Comparison of ENCODE assay signal across 8 cellular contexts in the genomic region with DNA sequence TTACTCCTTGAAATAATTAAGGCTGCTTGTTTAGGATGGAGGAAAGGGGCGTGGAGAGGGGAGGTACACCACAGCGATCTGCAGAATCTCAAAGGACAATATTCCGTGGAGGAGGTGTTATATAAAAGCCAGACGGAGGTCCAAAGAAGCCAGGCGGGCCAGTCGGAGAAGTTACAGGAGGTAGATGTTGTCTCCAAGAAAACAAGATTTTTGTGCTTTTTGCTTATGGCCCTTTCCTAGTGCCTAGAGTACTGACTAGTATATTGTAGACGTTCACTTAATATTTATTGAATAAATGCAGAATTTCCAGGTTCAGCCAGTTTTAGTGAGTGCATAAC. TPM values are rescaled to one million over a fixed set of nuclear protein-coding genes. Genes with fewer than 3 reads are reported as not detected.
DNase-seq lines count a peak whose midpoint lies in the region; ATAC-seq and TF ChIP-seq lines count a peak whose summit lies in the region.

No MANE protein-coding gene starts in this region.

- DNase-seq in GM06990 (ENCODE audit: extremely low read depth, insufficient read length) (no peak), SJCRH30 (no peak), fibroblast of gingiva (ENCODE audit: low read depth) (peak; percentile 6), NCI-H345 (lab: John Stamatoyannopoulos, UW) (no peak)

- H3K27me3 ChIP-seq in GM06990 (replicated peaks; ENCODE audit: control insufficient read depth, insufficient read depth, low read length) (no peaks in the 10 kb centered on the region), SJCRH30 (no peaks in the 10 kb centered on the region), parathyroid adenoma (ENCODE audit: control insufficient read depth, insufficient read depth, low read length) (no peaks in the 10 kb centered on the region)

- H3K36me3 ChIP-seq in GM06990 (ENCODE audit: control insufficient read depth, insufficient read depth, low read length) (peaks cover 2% of the 10 kb centered on the region; the same call in 1 of the 2 replicates), SJCRH30 (peaks cover 4% of the 10 kb centered on the region; the same call in 1 of the 2 replicates), parathyroid adenoma (ENCODE audit: control insufficient read depth, insufficient read depth, low read length) (no peaks in the 10 kb centered on the region)

- H3K4me3 ChIP-seq in GM06990 (replicated peaks; ENCODE audit: low read depth, low read length) = peak overlapping the region; percentile 89
- H3K4me3 ChIP-seq in SJCRH30 = peak overlapping the region; percentile 85
- peak overlapping the region; percentile 73 for H3K4me3 ChIP-seq in parathyroid adenoma (ENCODE audit: low read depth, low read length)

- H3K9ac ChIP-seq in parathyroid adenoma = no peak overlapping the region

- H2AFZ ChIP-seq in parathyroid adenoma = peak overlapping the region; percentile 85

- ATAC-seq in GM21786 (IDR thresholded peaks at IDR 0.05; ENCODE audit: unreplicated experiment) (no peak), GM19328 (IDR thresholded peaks at IDR 0.05; ENCODE audit: unreplicated experiment) (no peak), HG02759 (IDR thresholded peaks at IDR 0.05; ENCODE audit: unreplicated experiment) (no peak)

- H3K4me2 ChIP-seq in parathyroid adenoma (ENCODE audit: low read length) = peak overlapping the region; percentile 66

- H3K9me3 ChIP-seq in SJCRH30 (replicated peaks) (no peaks in the 10 kb centered on the region), parathyroid adenoma (ENCODE audit: control insufficient read depth, low read length) (no peaks in the 10 kb centered on the region)

- TF ChIP-seq CTCF in GM06990 (IDR thresholded peaks at IDR 0.05; ENCODE audit: insufficient read depth, low read length, poor library complexity, severe bottlenecking) = no peak
- no peak for TF ChIP-seq CTCF in parathyroid adenoma (IDR thresholded peaks at IDR 0.05)

- peaks cover 2% of the 10 kb centered on the region for H3K79me2 ChIP-seq in parathyroid adenoma

- H3K4me1 ChIP-seq in SJCRH30 (peaks cover 10% of the 10 kb centered on the region), parathyroid adenoma (peaks cover 3% of the 10 kb centered on the region)

- H3K27ac ChIP-seq in SJCRH30 (peak overlapping the region; percentile 61; the same call in 1 of the 2 replicates), parathyroid adenoma (peak overlapping the region; percentile 71)

RNA-seq across cellular contexts. Expression of gene ZDHHC13, which starts 0.8 kb away (rescaled TPM):
- total RNA-seq in SJCRH30 (2014; rRNA removed; shearing (Covaris generic)) = 40.0 and 46.8 TPM in 2 replicates

RNA-seq across cellular contexts. Expression of gene MRGPRX2, which starts 57.2 kb away (rescaled TPM):
- not detected in 2 replicates for total RNA-seq in SJCRH30 (2014; rRNA removed; shearing (Covaris generic))
